ENCODE assay signal across 8 cellular contexts in genomic region chr3:43995929-43996378, GRCh38.
DNase-seq lines count a peak whose midpoint lies in the region; ATAC-seq and TF ChIP-seq lines count a peak whose summit lies in the region.

No MANE protein-coding gene starts in this region.

- peaks cover 43% of the 10 kb centered on the region for H3K4me1 ChIP-seq in upper lobe of right lung

- H3K4me3 ChIP-seq in kidney epithelial cell (ENCODE audit: low read depth, low read length) (peak overlapping the region; percentile 50), upper lobe of right lung (peak overlapping the region; percentile 23)

- no peak overlapping the region for H3K27ac Mint-ChIP-seq in activated T-helper 17 cell treated with anti-CD3 and anti-CD28 coated beads, Interleukin-2, amount 50 U/mL, for 72 hours

- H3K36me3 ChIP-seq in kidney epithelial cell (ENCODE audit: control insufficient read depth, insufficient read depth, low read length) (no peaks in the 10 kb centered on the region), upper lobe of right lung (no peaks in the 10 kb centered on the region)

- H3K36me3 Mint-ChIP-seq in activated T-helper 17 cell treated with anti-CD3 and anti-CD28 coated beads, Interleukin-2, amount 50 U/mL, for 72 hours (ENCODE audit: low read depth), result peaks cover 8% of the 10 kb centered on the region

- peaks cover 4% of the 10 kb centered on the region for H3K4me1 Mint-ChIP-seq in activated T-helper 17 cell treated with anti-CD3 and anti-CD28 coated beads, Interleukin-2, amount 50 U/mL, for 72 hours

- H3K27ac ChIP-seq in upper lobe of right lung, result no peak overlapping the region

- H3K27me3 ChIP-seq in kidney epithelial cell (ENCODE audit: control insufficient read depth, insufficient read depth, low read length) (peaks cover 3% of the 10 kb centered on the region), upper lobe of right lung (peaks cover 92% of the 10 kb centered on the region)

- H3K9me3 Mint-ChIP-seq in activated T-helper 17 cell treated with anti-CD3 and anti-CD28 coated beads, Interleukin-2, amount 50 U/mL, for 72 hours, result peaks cover 4% of the 10 kb centered on the region

- no peak for ATAC-seq in activated T-helper 17 cell treated with anti-CD3 and anti-CD28 coated beads, Interleukin-2, amount 50 U/mL, for 72 hours (replicated peaks)
- no peak for ATAC-seq in upper lobe of right lung
- ATAC-seq in HG03025 (IDR thresholded peaks at IDR 0.05; ENCODE audit: low FRiP score, unreplicated experiment), result no peak
- ATAC-seq in HG03460 (IDR thresholded peaks at IDR 0.05; ENCODE audit: unreplicated experiment), result no peak

- no peaks in the 10 kb centered on the region for H3K9me3 ChIP-seq in upper lobe of right lung

- peak overlapping the region; percentile 74 for H3K4me3 Mint-ChIP-seq in activated T-helper 17 cell treated with anti-CD3 and anti-CD28 coated beads, Interleukin-2, amount 50 U/mL, for 72 hours

- TF ChIP-seq CTCF in kidney epithelial cell (IDR thresholded peaks at IDR 0.05; ENCODE audit: insufficient read depth, low read length, poor library complexity, severe bottlenecking), result no peak
- TF ChIP-seq CTCF in upper lobe of right lung (IDR thresholded peaks at IDR 0.05), result no peak

- peak; percentile 34 for DNase-seq in stimulated activated CD4-positive, alpha-beta T cell treated with anti-CD3 and anti-CD28 coated beads, Interleukin-15, amount 100 ng/mL, for 24 hours
- DNase-seq in stimulated activated CD4-positive, alpha-beta T cell treated with anti-CD3 and anti-CD28 coated beads, Interleukin-1b, Interleukin-23, amount 100 ng/mL, for 48 hours, result no peak
- DNase-seq in kidney epithelial cell (ENCODE audit: low read depth) (no peak), upper lobe of right lung (no peak), NCI-H1436 (lab: John Stamatoyannopoulos, UW) (no peak)

- peaks cover 84% of the 10 kb centered on the region for H3K27me3 Mint-ChIP-seq in activated T-helper 17 cell treated with anti-CD3 and anti-CD28 coated beads, Interleukin-2, amount 50 U/mL, for 72 hours

- intact Hi-C loops in upper lobe of right lung (cut with DNase I), result no loop called here
